In the genomic region with DNA sequence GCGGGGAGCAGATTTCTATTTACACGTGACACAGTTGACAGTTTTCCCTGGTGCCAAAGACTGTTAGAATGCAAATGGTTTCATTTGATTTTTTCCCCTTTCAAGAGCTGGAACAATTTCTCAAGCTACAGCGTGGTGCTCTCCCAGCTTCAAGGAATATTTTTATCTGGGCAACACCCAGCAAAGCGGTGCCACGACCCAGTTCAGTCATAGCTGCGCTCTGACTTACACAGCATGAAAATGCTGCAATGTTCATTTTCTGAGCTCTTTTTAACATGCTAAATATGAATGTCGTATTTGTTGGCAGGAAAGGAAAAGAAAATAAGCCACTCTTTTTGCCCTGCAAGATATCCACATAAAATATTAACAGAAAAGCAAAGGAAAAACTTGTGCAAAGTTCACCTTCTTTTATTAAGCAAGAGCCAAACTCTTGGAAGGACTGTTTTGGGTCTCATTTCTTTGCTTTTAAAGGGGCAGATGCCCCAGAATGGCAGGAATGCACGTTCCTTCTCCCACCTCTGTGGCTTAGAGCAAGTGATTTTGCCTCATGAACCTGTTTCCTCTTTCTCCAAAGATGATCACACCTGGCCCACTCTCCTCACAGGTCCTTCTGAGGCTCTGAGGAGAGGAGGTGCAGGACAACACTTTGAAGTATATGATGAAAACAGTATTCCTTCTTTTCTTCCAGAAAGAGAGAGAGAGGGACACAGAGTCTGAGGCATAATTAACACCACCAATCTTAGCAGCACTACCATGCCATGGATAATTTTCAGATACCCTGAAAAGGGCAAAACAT, we compare ENCODE assay signal across 1 cellular context.
A peak's percentile ranks its signal among the peaks of the same experiment; 100 is the strongest.
TF ChIP-seq lines count a peak whose summit lies in the region.

No MANE protein-coding gene starts in this region.

TF ChIP-seq in HepG2, 621 proteins besides CTCF, POLR2A, EP300 and RAD21 (continued from another document):
- TF ChIP-seq MLXIP (CRISPR knock-in tag; IDR thresholded peaks at IDR 0.05; ENCODE audit: borderline replicate concordance), result no peak
- TF ChIP-seq FOXO4 (CRISPR knock-in tag; conservative IDR thresholded peaks at IDR 0.05), result no peak
- peak; percentile 69 for TF ChIP-seq CEBPG (CRISPR knock-in tag; IDR thresholded peaks at IDR 0.05)
- no peak for TF ChIP-seq ZC3H4 (CRISPR knock-in tag; IDR thresholded peaks at IDR 0.05; ENCODE audit: borderline replicate concordance)
- TF ChIP-seq BHLHE40 (IDR thresholded peaks at IDR 0.05; ENCODE audit: low read length), result no peak
- 0 out of 2 replicates have a peak, but pooled peaks have one; percentile 46 for TF ChIP-seq ZNF136 (CRISPR knock-in tag; IDR thresholded peaks at IDR 0.05; ENCODE audit: low read depth)
- TF ChIP-seq NR2C2 (CRISPR knock-in tag; IDR thresholded peaks at IDR 0.05; ENCODE audit: borderline replicate concordance), result 0 out of 2 replicates have a peak, but pooled peaks have one; percentile 5
- TF ChIP-seq ZNF780A (CRISPR knock-in tag; IDR thresholded peaks at IDR 0.05), result no peak
- TF ChIP-seq MYC (CRISPR knock-in tag; IDR thresholded peaks at IDR 0.05; ENCODE audit: borderline replicate concordance), result no peak
- 0 out of 2 replicates have a peak, but pooled peaks have one; percentile 10 for TF ChIP-seq PHF8 (CRISPR knock-in tag; IDR thresholded peaks at IDR 0.05)
- TF ChIP-seq SOX6 (IDR thresholded peaks at IDR 0.05), result no peak
- TF ChIP-seq SOX6 (CRISPR knock-in tag; IDR thresholded peaks at IDR 0.05), result 0 out of 2 replicates have a peak, but pooled peaks have one; percentile 27
- no peak for TF ChIP-seq ZFP36L1 (CRISPR knock-in tag; IDR thresholded peaks at IDR 0.05)
- peak; percentile 82; the same call in 1 of the 2 replicates for TF ChIP-seq MEIS1 (CRISPR knock-in tag; IDR thresholded peaks at IDR 0.05; ENCODE audit: borderline replicate concordance)
- TF ChIP-seq, protein P1, sequence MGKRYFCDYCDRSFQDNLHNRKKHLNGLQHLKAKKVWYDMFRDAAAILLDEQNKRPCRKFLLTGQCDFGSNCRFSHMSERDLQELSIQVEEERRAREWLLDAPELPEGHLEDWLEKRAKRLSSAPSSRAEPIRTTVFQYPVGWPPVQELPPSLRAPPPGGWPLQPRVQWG (CRISPR knock-in tag; IDR thresholded peaks at IDR 0.05; ENCODE audit: borderline replicate concordance, low read depth), result no peak
- 0 out of 2 replicates have a peak, but pooled peaks have one; percentile 20 for TF ChIP-seq ZNF605 (CRISPR knock-in tag; IDR thresholded peaks at IDR 0.05)
- no peak for TF ChIP-seq NFIB (CRISPR knock-in tag; IDR thresholded peaks at IDR 0.05; ENCODE audit: borderline replicate concordance)
- TF ChIP-seq PPARG (CRISPR knock-in tag; conservative IDR thresholded peaks at IDR 0.05), result 0 out of 2 replicates have a peak, but pooled peaks have one; percentile 11
- no peak for TF ChIP-seq HOXA3 (CRISPR knock-in tag; IDR thresholded peaks at IDR 0.05)
- TF ChIP-seq ZNF547 (CRISPR knock-in tag; IDR thresholded peaks at IDR 0.05), result 0 out of 2 replicates have a peak, but pooled peaks have one; percentile 4
- TF ChIP-seq HNF4A (CRISPR knock-in tag; IDR thresholded peaks at IDR 0.05), result peak; percentile 79
- no peak for TF ChIP-seq FOXK1 (CRISPR knock-in tag; IDR thresholded peaks at IDR 0.05; ENCODE audit: borderline replicate concordance, low read depth)
- TF ChIP-seq CREB1 (IDR thresholded peaks at IDR 0.05), result no peak
- TF ChIP-seq CREB1 (CRISPR knock-in tag; IDR thresholded peaks at IDR 0.05), result 0 out of 2 replicates have a peak, but pooled peaks have one; percentile 12
- peak; percentile 52 for TF ChIP-seq ASH2L (IDR thresholded peaks at IDR 0.05; ENCODE audit: insufficient read length, low read depth, low read length)
- peak; percentile 50; the same call in 1 of the 2 replicates for TF ChIP-seq NFIC (IDR thresholded peaks at IDR 0.05; ENCODE audit: low read length)
- TF ChIP-seq GTF3A (CRISPR knock-in tag; conservative IDR thresholded peaks at IDR 0.05), result peak; percentile 78; the same call in 1 of the 2 replicates
- TF ChIP-seq HNF1A (IDR thresholded peaks at IDR 0.05; ENCODE audit: low read depth), result peak; percentile 54; the same call in 1 of the 2 replicates
- TF ChIP-seq HNF1A (CRISPR knock-in tag; IDR thresholded peaks at IDR 0.05; ENCODE audit: borderline replicate concordance), result peak; percentile 29; the same call in 1 of the 2 replicates
- TF ChIP-seq NCOA2 (CRISPR knock-in tag; IDR thresholded peaks at IDR 0.05), result 0 out of 2 replicates have a peak, but pooled peaks have one; percentile 3
- TF ChIP-seq, protein P2, sequence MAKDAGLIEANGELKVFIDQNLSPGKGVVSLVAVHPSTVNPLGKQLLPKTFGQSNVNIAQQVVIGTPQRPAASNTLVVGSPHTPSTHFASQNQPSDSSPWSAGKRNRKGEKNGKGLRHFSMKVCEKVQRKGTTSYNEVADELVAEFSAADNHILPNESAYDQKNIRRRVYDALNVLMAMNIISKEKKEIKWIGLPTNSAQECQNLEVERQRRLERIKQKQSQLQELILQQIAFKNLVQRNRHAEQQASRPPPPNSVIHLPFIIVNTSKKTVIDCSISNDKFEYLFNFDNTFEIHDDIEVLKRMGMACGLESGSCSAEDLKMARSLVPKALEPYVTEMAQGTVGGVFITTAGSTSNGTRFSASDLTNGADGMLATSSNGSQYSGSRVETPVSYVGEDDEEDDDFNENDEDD (CRISPR knock-in tag; IDR thresholded peaks at IDR 0.05; ENCODE audit: borderline replicate concordance), result no peak
